1 cellular context compared by ENCODE assay signal in genomic region chr7:102289051-102289450, GRCh38.
TF ChIP-seq lines count a peak whose summit lies in the region.

No MANE protein-coding gene starts in this region.

TF ChIP-seq in HepG2, 621 proteins besides CTCF, POLR2A, EP300 and RAD21:
- TF ChIP-seq, protein P1, sequence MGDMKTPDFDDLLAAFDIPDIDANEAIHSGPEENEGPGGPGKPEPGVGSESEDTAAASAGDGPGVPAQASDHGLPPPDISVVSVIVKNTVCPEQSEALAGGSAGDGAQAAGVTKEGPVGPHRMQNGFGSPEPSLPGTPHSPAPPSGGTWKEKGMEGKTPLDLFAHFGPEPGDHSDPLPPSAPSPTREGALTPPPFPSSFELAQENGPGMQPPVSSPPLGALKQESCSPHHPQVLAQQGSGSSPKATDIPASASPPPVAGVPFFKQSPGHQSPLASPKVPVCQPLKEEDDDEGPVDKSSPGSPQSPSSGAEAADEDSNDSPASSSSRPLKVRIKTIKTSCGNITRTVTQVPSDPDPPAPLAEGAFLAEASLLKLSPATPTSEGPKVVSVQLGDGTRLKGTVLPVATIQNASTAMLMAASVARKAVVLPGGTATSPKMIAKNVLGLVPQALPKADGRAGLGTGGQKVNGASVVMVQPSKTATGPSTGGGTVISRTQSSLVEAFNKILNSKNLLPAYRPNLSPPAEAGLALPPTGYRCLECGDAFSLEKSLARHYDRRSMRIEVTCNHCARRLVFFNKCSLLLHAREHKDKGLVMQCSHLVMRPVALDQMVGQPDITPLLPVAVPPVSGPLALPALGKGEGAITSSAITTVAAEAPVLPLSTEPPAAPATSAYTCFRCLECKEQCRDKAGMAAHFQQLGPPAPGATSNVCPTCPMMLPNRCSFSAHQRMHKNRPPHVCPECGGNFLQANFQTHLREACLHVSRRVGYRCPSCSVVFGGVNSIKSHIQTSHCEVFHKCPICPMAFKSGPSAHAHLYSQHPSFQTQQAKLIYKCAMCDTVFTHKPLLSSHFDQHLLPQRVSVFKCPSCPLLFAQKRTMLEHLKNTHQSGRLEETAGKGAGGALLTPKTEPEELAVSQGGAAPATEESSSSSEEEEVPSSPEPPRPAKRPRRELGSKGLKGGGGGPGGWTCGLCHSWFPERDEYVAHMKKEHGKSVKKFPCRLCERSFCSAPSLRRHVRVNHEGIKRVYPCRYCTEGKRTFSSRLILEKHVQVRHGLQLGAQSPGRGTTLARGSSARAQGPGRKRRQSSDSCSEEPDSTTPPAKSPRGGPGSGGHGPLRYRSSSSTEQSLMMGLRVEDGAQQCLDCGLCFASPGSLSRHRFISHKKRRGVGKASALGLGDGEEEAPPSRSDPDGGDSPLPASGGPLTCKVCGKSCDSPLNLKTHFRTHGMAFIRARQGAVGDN (CRISPR knock-in tag; IDR thresholded peaks at IDR 0.05) = peak; percentile 11; the same call in 1 of the 2 replicates
- TF ChIP-seq MATR3 (CRISPR knock-in tag; IDR thresholded peaks at IDR 0.05) = no peak
TF ChIP-seq in HepG2: peak in this region for 1.
